Comparison of ENCODE assay signal across 20 cellular contexts in the genomic region with DNA sequence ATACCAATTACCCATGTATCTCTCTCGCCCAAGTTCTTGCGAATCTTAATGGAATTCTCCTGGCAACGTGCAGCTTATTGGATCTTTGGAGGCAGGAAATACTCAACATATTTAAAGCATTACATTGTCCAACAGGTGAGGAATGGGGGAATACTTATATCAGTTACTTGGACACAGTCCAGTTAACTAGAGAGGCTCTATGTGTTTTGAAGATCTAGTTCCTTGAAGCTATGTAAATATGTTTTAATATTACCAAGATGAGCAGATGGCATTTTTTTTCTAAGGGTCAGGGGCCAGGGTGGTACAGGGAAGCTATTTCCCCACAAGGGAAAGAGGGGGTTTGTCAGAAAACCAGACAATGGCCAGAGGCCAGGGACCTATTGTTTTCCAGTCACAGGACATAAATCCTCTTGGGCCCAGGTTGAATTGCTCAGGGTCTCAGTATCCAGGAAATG. TPM values are rescaled to one million over a fixed set of nuclear protein-coding genes. Genes with fewer than 3 reads are reported as not detected.
DNase-seq lines count a peak whose midpoint lies in the region; ATAC-seq and TF ChIP-seq lines count a peak whose summit lies in the region.
"Had no signal": no experiment of that assay in that cellular context is flagged by ENCODE, and none has a peak within 500 bp of the region (broad histone marks: within the 10 kb centered on the region; RNA-seq: fewer than 3 reads in every experiment).

No MANE protein-coding gene starts in this region.

- CTCF ChIA-PET in Calu3 (lab: Charles Lee): interaction anchor here (1.6 kb wide), 1 partner anchor 12 kb away, joined by 3 read pairs; no protein-coding TSS in a partner anchor

- TF ChIP-seq CTCF in Calu3 (IDR thresholded peaks at IDR 0.05; ENCODE audit: unreplicated experiment) (no peak), astrocyte of the spinal cord (IDR thresholded peaks at IDR 0.05; ENCODE audit: low read depth, low read length) (no peak)

- H3K27me3 Mint-ChIP-seq in Calu3 (ENCODE audit: unreplicated experiment): no peaks in the 10 kb centered on the region

- H3K36me3 Mint-ChIP-seq in Calu3 (ENCODE audit: insufficient read depth, unreplicated experiment): peaks cover 10% of the 10 kb centered on the region
- H3K36me3 Mint-ChIP-seq: natural killer cell had no signal

- ATAC-seq in activated CD4-positive, CD25-positive, alpha-beta regulatory T cell treated with anti-CD3 and anti-CD28 coated beads, Interleukin-2, amount 50 U/mL, for 24 hours: no peak
- ATAC-seq in GM18861 (IDR thresholded peaks at IDR 0.05; ENCODE audit: unreplicated experiment): no peak
- ATAC-seq: activated T-cell treated with anti-CD3 and anti-CD28 coated beads, Interleukin-2, amount 50 U/mL, for 72 hours; left lung; natural killer cell had no signal

- intact Hi-C loops in Calu3 (cut with micrococcal nuclease; ENCODE audit: unreplicated experiment): no loop called here

- H3K9me3 Mint-ChIP-seq in Calu3 (ENCODE audit: low read depth, unreplicated experiment): no peaks in the 10 kb centered on the region
- H3K9me3 Mint-ChIP-seq: activated T-cell treated with anti-CD3 and anti-CD28 coated beads, Interleukin-2, amount 50 U/mL, for 72 hours; natural killer cell had no signal

- peak; percentile 28 for DNase-seq in Calu3
- peak; percentile 32 for DNase-seq in LoVo (ENCODE audit: low spot score)
- peak; percentile 12 for DNase-seq in astrocyte of the spinal cord (ENCODE audit: low read depth, low spot score)
- peak; percentile 36 for DNase-seq in kidney glomerular epithelial cell (lab: John Stamatoyannopoulos, UW)
- DNase-seq in stimulated activated CD4-positive, alpha-beta T cell treated with anti-CD3 and anti-CD28 coated beads, Interleukin-2, amount 100 ng/mL, for 48 hours: no peak
- no peak for DNase-seq in activated T-cell treated with anti-CD3 and anti-CD28 coated beads, Interleukin-2, amount 50 U/mL, for 48 hours
- DNase-seq: activated CD4-positive, alpha-beta T cell treated with anti-CD3 and anti-CD28 coated beads, Interleukin-2, amount 50 U/mL, for 4 hours; activated T-cell treated with anti-CD3 and anti-CD28 coated beads, Interleukin-2, amount 50 U/mL, for 72 hours; erythroblast; GOT3; IMR-90; left lung; natural killer cell; NCI-H1092 treated with DMSO at 0.1 percent for 48 hours; stimulated activated CD4-positive, alpha-beta T cell treated with anti-CD3 and anti-CD28 coated beads, Interleukin-1b, Interleukin-23, amount 100 ng/mL, for 48 hours had no signal

- H3K27ac Mint-ChIP-seq in Calu3 (ENCODE audit: unreplicated experiment): peak overlapping the region; percentile 30
- H3K27ac Mint-ChIP-seq: activated T-cell treated with anti-CD3 and anti-CD28 coated beads, Interleukin-2, amount 50 U/mL, for 72 hours; B cell; natural killer cell had no signal

- no peak overlapping the region for H3K4me3 ChIP-seq in astrocyte of the spinal cord (ENCODE audit: low read depth, low read length)
- H3K4me3 ChIP-seq: left lung, tibial nerve had no signal

- BruUV-seq in Calu3 (replicated peaks; lab: Mats Ljungman, UMichigan): no TSS peak

- peaks cover 35% of the 10 kb centered on the region for H3K4me1 Mint-ChIP-seq in Calu3 (ENCODE audit: low read depth, unreplicated experiment)

- peak overlapping the region; percentile 12 for H3K4me3 Mint-ChIP-seq in Calu3 (ENCODE audit: low read depth, unreplicated experiment)
- H3K4me3 Mint-ChIP-seq: activated T-cell treated with anti-CD3 and anti-CD28 coated beads, Interleukin-2, amount 50 U/mL, for 72 hours; B cell; natural killer cell had no signal

- in situ Hi-C loops in astrocyte of the spinal cord (cut with HindIII; ENCODE audit: low sequenced_read_pairs): no loop called here

RNA-seq across cellular contexts. Expression of gene MC5R, which starts 26.8 kb away (rescaled TPM):
- not detected in 2 replicates for total RNA-seq in Calu3 (2022)
- total RNA-seq: activated T-cell treated with anti-CD3 and anti-CD28 coated beads, Interleukin-2, amount 50 U/mL, for 72 hours; B cell; IMR-90; left lung; natural killer cell; SK-MEL-5; tibial nerve had no signal

Comparison
In these comparisons a context has a peak if more than half of its experiments do, and no peak if none do; other contexts are left out.
1. DNase-seq: peak in Calu3 (single experiment), LoVo (single experiment), astrocyte of the spinal cord (single experiment) and kidney glomerular epithelial cell (single experiment); none in stimulated activated CD4-positive, alpha-beta T cell treated with anti-CD3 and anti-CD28 coated beads, Interleukin-2, amount 100 ng/mL, for 48 hours (0 of 2) and activated T-cell treated with anti-CD3 and anti-CD28 coated beads, Interleukin-2, amount 50 U/mL, for 48 hours (0 of 2).